ENCODE assay signal across 1 cellular context in the genomic region with DNA sequence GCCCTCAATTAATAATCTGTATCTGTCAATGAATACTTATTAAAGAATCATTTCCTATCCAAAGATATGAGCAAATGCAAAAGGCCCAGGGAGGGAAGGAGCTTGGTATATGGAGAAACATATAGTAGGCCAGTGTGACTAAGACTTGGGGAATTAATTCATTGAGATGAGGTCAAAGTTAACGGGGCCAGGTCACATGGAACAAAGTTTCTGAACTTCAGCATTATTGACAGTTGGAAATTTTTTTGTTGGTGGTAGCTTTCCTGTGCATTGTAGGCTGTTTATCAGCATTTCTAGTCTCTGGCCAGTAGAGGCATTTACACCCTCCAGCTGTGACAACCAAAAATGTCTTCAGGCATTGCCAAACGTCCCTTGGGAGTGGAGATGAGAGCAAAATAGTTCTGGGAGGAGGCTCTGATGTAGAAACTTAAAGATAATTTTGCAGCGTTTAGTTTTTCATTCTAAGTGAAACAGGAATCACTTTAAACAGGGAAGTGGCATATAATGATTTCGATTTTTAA.
TF ChIP-seq lines count a peak whose summit lies in the region.

No MANE protein-coding gene starts in this region.

TF ChIP-seq in GM12878, 131 proteins besides CTCF, POLR2A, EP300 and RAD21 (continued from another document):
- TF ChIP-seq CBX3 (IDR thresholded peaks at IDR 0.05; ENCODE audit: borderline replicate concordance, low read depth) (no peak), CHD4 (IDR thresholded peaks at IDR 0.05) (no peak), CHD2 (IDR thresholded peaks at IDR 0.05; ENCODE audit: borderline replicate concordance, low read depth, low read length) (no peak), YBX1 (IDR thresholded peaks at IDR 0.05) (no peak)
